In genomic region chr21:34201441-34201838, GRCh38 we compare ENCODE assay signal across 10 cellular contexts.
DNase-seq lines count a peak whose midpoint lies in the region; FAIRE-seq and TF ChIP-seq lines count a peak whose summit lies in the region.
"Had no signal": no experiment of that assay in that cellular context is flagged by ENCODE, and none has a peak within 500 bp of the region (broad histone marks: within the 10 kb centered on the region; RNA-seq: fewer than 3 reads in every experiment).

No MANE protein-coding gene starts in this region.

- H3K14ac ChIP-seq in H1 (ENCODE audit: insufficient read length) = no peak overlapping the region

- H4K20me1 ChIP-seq in H1 (replicated peaks in 1 of 2; ENCODE audit: control insufficient read depth in 1 of 2, insufficient read depth in 2 of 2, low read length in 2 of 2) (no peaks in the 10 kb centered on the region), neural progenitor cell (ENCODE audit: low read depth) (no peaks in the 10 kb centered on the region)

- POLR2A ChIA-PET in BJ (lab: Charles Lee) (interaction anchor here (1.0 kb wide), 1 partner anchor 277 kb away, joined by 4 read pairs; no protein-coding TSS in a partner anchor), H1 (lab: Charles Lee; ENCODE audit: partially characterized antibody) (interaction anchor here (0.7 to 1.4 kb wide), 13 partner anchors 8 to 377 kb away, joined by 3 to 8 read pairs (median 3); no protein-coding TSS in a partner anchor)

- H2BK15ac ChIP-seq in H1 (ENCODE audit: low read length) = peak overlapping the region; percentile 83

- CTCF ChIA-PET in BJ (lab: Yijun Ruan, JAX) (interaction anchor here (0.6 to 3.7 kb wide), 15 partner anchors 15 to 278 kb away, joined by 3 to 33 read pairs (median 5); no protein-coding TSS in a partner anchor), H1 (lab: Charles Lee; ENCODE audit: partially characterized antibody) (interaction anchor here (0.7 to 6.4 kb wide), 12 partner anchors 10 to 146 kb away, joined by 3 to 56 read pairs (median 3); no protein-coding TSS in a partner anchor)

- no peaks in the 10 kb centered on the region for H3K79me1 ChIP-seq in H1 (ENCODE audit: low read depth, low read length)

- H3K56ac ChIP-seq in H1 (replicated peaks; ENCODE audit: insufficient read length, low read depth, low read length) = peak overlapping the region; percentile 34

- peaks cover 81% of the 10 kb centered on the region for H3K4me1 Mint-ChIP-seq in neural progenitor cell

- H3K4ac ChIP-seq in H1 (replicated peaks; ENCODE audit: insufficient read length, low read depth, low read length) = peak overlapping the region; percentile 69

- peaks cover 5% of the 10 kb centered on the region for H3K36me3 Mint-ChIP-seq in neural progenitor cell

- 31% methylated on average over 7 of the region's 7 CpGs; no CpG with 5 or more reads in 1 of the 2 experiments for WGBS in H1 (ENCODE audit: extremely low coverage in 1 of 2, insufficient coverage in 1 of 2, insufficient read length in 1 of 2, insufficient replicate concordance in 2 of 2, low coverage in 1 of 2, low lambda C conversion rate in 2 of 2, missing lambda C conversion rate in 1 of 2), 2 experiments

- H3K27me3 Mint-ChIP-seq in neural progenitor cell (ENCODE audit: insufficient read depth, low read depth) = peaks cover 8% of the 10 kb centered on the region

- H3K4me2 ChIP-seq in H1 (ENCODE audit: insufficient read depth in 1 of 2, low read depth in 2 of 2, low read length in 2 of 2) = peak overlapping the region; percentile 68 to 95
- H3K4me2 ChIP-seq in neural progenitor cell = peak overlapping the region; percentile 77

- peak overlapping the region; percentile 60 for H2BK120ac ChIP-seq in H1 (replicated peaks; ENCODE audit: low read depth, low read length)

- H4K8ac ChIP-seq in H1 (ENCODE audit: extremely low read depth, insufficient read depth, low read length) = peak overlapping the region; percentile 42

- TF ChIP-seq EP300 in H1 (IDR thresholded peaks at IDR 0.05; ENCODE audit: borderline replicate concordance in 1 of 2, low read depth in 2 of 2, low read length in 2 of 2) = no peak

- FAIRE-seq in H1 (lab: Jason Lieb, UNC) = no peak
- FAIRE-seq in GM12892 (lab: Jason Lieb, UNC) = no peak
- FAIRE-seq in RCC 7860 (lab: Jason Lieb, UNC) = no peak
- FAIRE-seq: endometrium had no signal

- H3K23me2 ChIP-seq in H1 (ENCODE audit: low read depth, low read length) = peaks cover 7% of the 10 kb centered on the region

- peaks cover 70% of the 10 kb centered on the region for H3F3A ChIP-seq in neural progenitor cell (ENCODE audit: low read depth)

- H3K4me3 Mint-ChIP-seq in neural progenitor cell = peak overlapping the region; percentile 83

- TF ChIP-seq POLR2A in H1 (IDR thresholded peaks at IDR 0.05; ENCODE audit: control extremely low read depth in 1 of 2, low read depth in 2 of 2, low read length in 2 of 2) (no peak), GM12892 (IDR thresholded peaks at IDR 0.05; ENCODE audit: low read depth, low read length) (no peak)

- H3K9ac ChIP-seq in H1 (replicated peaks in 1 of 4; ENCODE audit: extremely low read depth in 1 of 4, low read depth in 3 of 4, low read length in 3 of 4) (peak overlapping the region in 2 of 4 experiments; percentile 25 to 60; a peak in 4 of 7 replicates), neural progenitor cell (no peak overlapping the region)

- H3K4me3 ChIP-seq in BJ (ENCODE audit: low read depth, low read length) = peak overlapping the region; percentile 49
- H3K4me3 ChIP-seq in H1 (ENCODE audit: extremely low read depth in 1 of 4, insufficient read depth in 2 of 4, low read depth in 3 of 4, low read length in 4 of 4) = peak overlapping the region; percentile 34 to 59 (median 56)
- peak overlapping the region; percentile 42 for H3K4me3 ChIP-seq in neural progenitor cell

- no peaks in the 10 kb centered on the region for H3K27me3 ChIP-seq in BJ (ENCODE audit: control insufficient read depth, insufficient read depth, low read length)
- no peaks in the 10 kb centered on the region for H3K27me3 ChIP-seq in H1 (replicated peaks in 1 of 4; ENCODE audit: control insufficient read depth in 3 of 4, extremely low read depth in 1 of 4, insufficient read depth in 3 of 4, low read length in 3 of 4)
- H3K27me3 ChIP-seq in neural progenitor cell = no peaks in the 10 kb centered on the region

- peak overlapping the region; percentile 90; the same call in 1 of the 2 replicates for H2BK5ac ChIP-seq in H1 (ENCODE audit: low read depth, low read length)

- H3K4me1 ChIP-seq in H1 (replicated peaks in 1 of 4; ENCODE audit: control insufficient read depth in 3 of 4, insufficient read depth in 4 of 4, low read length in 3 of 4) (peaks cover 7 to 24% (median 14%) of the 10 kb centered on the region in 4 experiments), neural progenitor cell (peaks cover 61% of the 10 kb centered on the region)

- peak overlapping the region; percentile 75 for H2BK12ac ChIP-seq in H1 (ENCODE audit: low read depth, low read length)

- H3K36me3 ChIP-seq in BJ (ENCODE audit: control insufficient read depth, insufficient read depth, low read length) (no peaks in the 10 kb centered on the region), H1 (ENCODE audit: control insufficient read depth in 2 of 4, insufficient read depth in 4 of 4, low read length in 3 of 4) (no peaks in the 10 kb centered on the region), neural progenitor cell (no peaks in the 10 kb centered on the region)

- H4K5ac ChIP-seq in H1 (ENCODE audit: insufficient read length, low read depth, low read length) = peak overlapping the region; percentile 45

- peak overlapping the region; percentile 80 for H2BK20ac ChIP-seq in H1 (ENCODE audit: low read length)

- no peak overlapping the region; the same call in 1 of the 2 replicates for H3K27ac ChIP-seq in H1 (ENCODE audit: low read depth, low read length)
- peak overlapping the region; percentile 54 for H3K27ac ChIP-seq in neural progenitor cell

- no peak for TF ChIP-seq CTCF in BJ (IDR thresholded peaks at IDR 0.05; ENCODE audit: insufficient read depth, low read depth, low read length)
- TF ChIP-seq CTCF in H1 (IDR thresholded peaks at IDR 0.05; ENCODE audit: control extremely low read depth in 1 of 3, insufficient read depth in 1 of 3, low read depth in 1 of 3, low read length in 3 of 3) = no peak
- TF ChIP-seq CTCF in neural progenitor cell (IDR thresholded peaks at IDR 0.05) = no peak

- peak overlapping the region; percentile 78 for H3K18ac ChIP-seq in H1 (ENCODE audit: extremely low read depth, low read length)

- 0 out of 2 replicates have a peak overlapping the region, but pooled peaks have one; percentile 76 for H2AK5ac ChIP-seq in H1 (ENCODE audit: low read depth, low read length)

- no peak for DNase-seq in BJ (ENCODE audit: low read depth)
- peak; percentile 42 for DNase-seq in NCI-H69 (lab: John Stamatoyannopoulos, UW)
- DNase-seq in H1 (ENCODE audit: low read depth in 1 of 2, low spot score in 2 of 2) = peak in 1 of 2 experiments; percentile 45
- no peak for DNase-seq in neural progenitor cell (ENCODE audit: low spot score)
- no peak for DNase-seq in GM12892 (ENCODE audit: insufficient read length)
- DNase-seq in activated gamma-delta T cell (lab: John Stamatoyannopoulos, UW) = no peak
- DNase-seq in putamen (ENCODE audit: low spot score) = no peak
- DNase-seq in RCC 7860 (ENCODE audit: low spot score) = no peak
- DNase-seq: NCI-H2171 had no signal

- H3K79me2 ChIP-seq in H1 (ENCODE audit: control insufficient read depth in 1 of 2, insufficient read depth in 2 of 2, low read length in 2 of 2) (no peaks in the 10 kb centered on the region), neural progenitor cell (ENCODE audit: low read depth) (no peaks in the 10 kb centered on the region)

- H2AFZ ChIP-seq in H1 (ENCODE audit: low read length) (no peak overlapping the region), neural progenitor cell (replicated peaks) (peak overlapping the region; percentile 94)

- peak overlapping the region; percentile 95 for H3K27ac Mint-ChIP-seq in neural progenitor cell

- TF ChIP-seq RAD21 in H1 (IDR thresholded peaks at IDR 0.05 in 1 of 2, conservative IDR thresholded peaks at IDR 0.05 in 1 of 2; ENCODE audit: low read depth in 2 of 2, low read length in 2 of 2) = no peak

- peak overlapping the region; percentile 22 for H4K91ac ChIP-seq in H1 (replicated peaks; ENCODE audit: insufficient read length, low read length)

- H3K9me3 Mint-ChIP-seq in neural progenitor cell = no peaks in the 10 kb centered on the region

- H3K9me3 ChIP-seq in H1 (ENCODE audit: insufficient read depth in 2 of 2, low read depth in 1 of 2, low read length in 1 of 2) = no peaks in the 10 kb centered on the region
- no peaks in the 10 kb centered on the region for H3K9me3 ChIP-seq in neural progenitor cell (ENCODE audit: low read depth)

- no peak overlapping the region for H3K23ac ChIP-seq in H1 (ENCODE audit: insufficient read length)

TF ChIP-seq in H1, 55 proteins besides CTCF, POLR2A, EP300 and RAD21:
- TF ChIP-seq ASH2L (IDR thresholded peaks at IDR 0.05; ENCODE audit: low read length) (no peak), BACH1 (IDR thresholded peaks at IDR 0.05; ENCODE audit: low read length) (0 out of 2 replicates have a peak, but pooled peaks have one; percentile 20), SP4 (IDR thresholded peaks at IDR 0.05; ENCODE audit: low read length) (peak; percentile 5; the same call in 1 of the 2 replicates), JUN (IDR thresholded peaks at IDR 0.05; ENCODE audit: low read depth, low read length) (no peak)
